8 cellular contexts compared by ENCODE assay signal in genomic region chr19:7533925-7534480, GRCh38. TPM values are rescaled to one million over a fixed set of nuclear protein-coding genes. Genes with fewer than 3 reads are reported as not detected.
DNase-seq lines count a peak whose midpoint lies in the region; ATAC-seq and TF ChIP-seq lines count a peak whose summit lies in the region.

No MANE protein-coding gene starts in this region.

- no peaks in the 10 kb centered on the region for H3K9me3 Mint-ChIP-seq in naive thymus-derived CD8-positive, alpha-beta T cell
- no peaks in the 10 kb centered on the region for H3K9me3 Mint-ChIP-seq in stimulated activated effector memory CD8-positive, alpha-beta T cell treated with anti-CD3 and anti-CD28 coated beads, Interleukin-12 subunit alpha, Interleukin-12 subunit beta, amount 100 ng/mL, for 72 hours

- H3K4me1 Mint-ChIP-seq in naive thymus-derived CD8-positive, alpha-beta T cell = peaks cover 16 to 29% (median 23%) of the 10 kb centered on the region in 4 donors
- peaks cover 30% of the 10 kb centered on the region for H3K4me1 Mint-ChIP-seq in stimulated activated effector memory CD8-positive, alpha-beta T cell treated with anti-CD3 and anti-CD28 coated beads, Interleukin-12 subunit alpha, Interleukin-12 subunit beta, amount 100 ng/mL, for 72 hours

- POLR2A ChIA-PET in naive thymus-derived CD8-positive, alpha-beta T cell (lab: Charles Lee) = interaction anchor here (1.0 to 4.1 kb wide), 4 partner anchors 11 to 464 kb away, joined by 3 to 63 read pairs (median 4); partner anchors contain the start of gene MCOLN1

- H3K36me3 Mint-ChIP-seq in naive thymus-derived CD8-positive, alpha-beta T cell = peaks cover 0 to 7% (median 0%) of the 10 kb centered on the region in 3 donors
- peaks cover 57% of the 10 kb centered on the region for H3K36me3 Mint-ChIP-seq in stimulated activated effector memory CD8-positive, alpha-beta T cell treated with anti-CD3 and anti-CD28 coated beads, Interleukin-12 subunit alpha, Interleukin-12 subunit beta, amount 100 ng/mL, for 72 hours

- peak; percentile 68 for DNase-seq in GDM1 (lab: John Stamatoyannopoulos, UW)
- DNase-seq in RPMI7951 (ENCODE audit: low read depth) = peak; percentile 88
- DNase-seq in activated T-helper 9 cell treated with anti-CD3 and anti-CD28 coated beads, Interleukin-2, amount 50 U/mL, for 16 hours (ENCODE audit: low read depth) = peak; percentile 79
- DNase-seq in fibroblast of mammary gland (ENCODE audit: low read depth) = peak; percentile 85
- DNase-seq in naive thymus-derived CD8-positive, alpha-beta T cell = peak; percentile 71 to 90 (median 78)
- DNase-seq in stimulated activated effector memory CD8-positive, alpha-beta T cell treated with anti-CD3 and anti-CD28 coated beads, Interleukin-12 subunit alpha, Interleukin-12 subunit beta, amount 100 ng/mL, for 72 hours (ENCODE audit: low spot score in 2 of 2) = peak; percentile 55 to 86

- peak overlapping the region; percentile 60 for H3K27ac ChIP-seq in KOPT-K1 (ENCODE audit: low read depth, low read length, poor library complexity, severe bottlenecking)

- no peaks in the 10 kb centered on the region for H3K9me3 ChIP-seq in KOPT-K1 (ENCODE audit: insufficient read depth, low read length, poor library complexity, severe bottlenecking)

- peak overlapping the region; percentile 93 for H3K4me3 ChIP-seq in fibroblast of mammary gland (ENCODE audit: control insufficient read depth, low read depth, low read length)

- peak overlapping the region; percentile 91 to 97 (median 94) for H3K4me3 Mint-ChIP-seq in naive thymus-derived CD8-positive, alpha-beta T cell
- peak overlapping the region; percentile 98 for H3K4me3 Mint-ChIP-seq in stimulated activated effector memory CD8-positive, alpha-beta T cell treated with anti-CD3 and anti-CD28 coated beads, Interleukin-12 subunit alpha, Interleukin-12 subunit beta, amount 100 ng/mL, for 72 hours

- ATAC-seq in naive thymus-derived CD8-positive, alpha-beta T cell = peak; percentile 59 to 60
- peak; percentile 68 for ATAC-seq in stimulated activated effector memory CD8-positive, alpha-beta T cell treated with anti-CD3 and anti-CD28 coated beads, Interleukin-12 subunit alpha, Interleukin-12 subunit beta, amount 100 ng/mL, for 72 hours
- no peak for ATAC-seq in HG03571 (IDR thresholded peaks at IDR 0.05; ENCODE audit: unreplicated experiment)

- no peak for TF ChIP-seq CTCF in fibroblast of mammary gland (conservative IDR thresholded peaks at IDR 0.05; ENCODE audit: control insufficient read depth, insufficient read depth, low read depth, low read length)

- H3K36me3 ChIP-seq in KOPT-K1 (ENCODE audit: insufficient read depth, low read length) = peaks cover 15% of the 10 kb centered on the region; the same call in 1 of the 2 replicates

- H3K27me3 Mint-ChIP-seq in naive thymus-derived CD8-positive, alpha-beta T cell = no peaks in the 10 kb centered on the region

- H3K27ac Mint-ChIP-seq in naive thymus-derived CD8-positive, alpha-beta T cell = peak overlapping the region; percentile 63 to 96 (median 91)
- H3K27ac Mint-ChIP-seq in stimulated activated effector memory CD8-positive, alpha-beta T cell treated with anti-CD3 and anti-CD28 coated beads, Interleukin-12 subunit alpha, Interleukin-12 subunit beta, amount 100 ng/mL, for 72 hours = peak overlapping the region; percentile 91

RNA-seq across cellular contexts. Expression of gene PNPLA6, which starts 1.5 kb away (rescaled TPM):
- total RNA-seq in RPMI7951 (2014; rRNA removed; shearing (Covaris generic)) = 44.7 and 51.5 TPM in 2 replicates
- total RNA-seq in naive thymus-derived CD8-positive, alpha-beta T cell = 100 to 1,000 TPM; 114 to 116 TPM
- polyA plus RNA-seq in naive thymus-derived CD8-positive, alpha-beta T cell = 10 to 100 TPM in 1 of 3 donors, 1 to 10 TPM in 2; 5.9 to 10.2 (median 7.0) TPM

RNA-seq across cellular contexts. Expression of gene MCOLN1, which starts 11.6 kb away (rescaled TPM):
- 2.0 and 3.5 TPM in 2 replicates for total RNA-seq in RPMI7951 (2014; rRNA removed; shearing (Covaris generic))
- 10 to 100 TPM; 13.7 TPM for total RNA-seq in naive thymus-derived CD8-positive, alpha-beta T cell
- 10 to 100 TPM in 1 of 3 donors, 1 to 10 TPM in 2; 6.5 to 10.1 (median 6.6) TPM for polyA plus RNA-seq in naive thymus-derived CD8-positive, alpha-beta T cell

RNA-seq across cellular contexts. Expression of gene ZNF358, which starts 18.1 kb away (rescaled TPM):
- 35.8 and 50.3 TPM in 2 replicates for total RNA-seq in RPMI7951 (2014; rRNA removed; shearing (Covaris generic))
- total RNA-seq in naive thymus-derived CD8-positive, alpha-beta T cell = 10 to 100 TPM; 10.2 to 10.8 TPM
- 1 to 10 TPM in 2 of 3 donors, under 1 TPM in 1; 0.71 to 2.5 (median 1.7) TPM for polyA plus RNA-seq in naive thymus-derived CD8-positive, alpha-beta T cell

RNA-seq across cellular contexts. Expression of gene PEX11G, which starts 45.2 kb away (rescaled TPM):
- 0.36 and 3.2 TPM in 2 replicates for total RNA-seq in RPMI7951 (2014; rRNA removed; shearing (Covaris generic))
- total RNA-seq in naive thymus-derived CD8-positive, alpha-beta T cell = 1 to 10 TPM in 1 of 2 experiments, under 1 TPM in 1; 0.88 to 1.1 TPM
- polyA plus RNA-seq in naive thymus-derived CD8-positive, alpha-beta T cell = 1 to 10 TPM in 2 of 3 donors, under 1 TPM in 1; 0.68 to 2.7 (median 2.3) TPM
